ENCODE assay signal across 1 cellular context in genomic region chr11:68751331-68751856, GRCh38.
TF ChIP-seq lines count a peak whose summit lies in the region.

Gene TESMIN (minus strand): TSS chr11:68751520. CDS start chr11:68750660, 860 bp downstream.

TF ChIP-seq in K562, 482 proteins besides CTCF, POLR2A, EP300 and RAD21 (continued from another document and continues in another):
- TF ChIP-seq LEF1 (IDR thresholded peaks at IDR 0.05): peak; percentile 53; the same call in 1 of the 2 replicates
- TF ChIP-seq POLR3G (IDR thresholded peaks at IDR 0.05; ENCODE audit: extremely low read depth, insufficient read length, insufficient replicate concordance): no peak
- no peak for TF ChIP-seq IRF1 (CRISPR knock-in tag; IDR thresholded peaks at IDR 0.05; ENCODE audit: borderline replicate concordance)
- TF ChIP-seq BHLHE40 (IDR thresholded peaks at IDR 0.05; ENCODE audit: low read length): peak; percentile 31; the same call in 1 of the 2 replicates
- no peak for TF ChIP-seq TSHZ1 (CRISPR knock-in tag; IDR thresholded peaks at IDR 0.05)
- TF ChIP-seq TCF3 (CRISPR knock-in tag; IDR thresholded peaks at IDR 0.05): 0 out of 2 replicates have a peak, but pooled peaks have one; percentile 16
- peak; percentile 24; the same call in 1 of the 2 replicates for TF ChIP-seq NCOR1 (IDR thresholded peaks at IDR 0.05)
- TF ChIP-seq JUNB (CRISPR knock-in tag; conservative IDR thresholded peaks at IDR 0.05): no peak
- TF ChIP-seq ZMIZ1 (IDR thresholded peaks at IDR 0.05; ENCODE audit: low read depth in 2 of 2, low read length in 2 of 2): peak in 1 of 2 experiments; percentile 62; a peak in 2 of 4 replicates
- TF ChIP-seq ZNF124 (CRISPR knock-in tag; IDR thresholded peaks at IDR 0.05): no peak
- no peak for TF ChIP-seq ZNF79 (CRISPR knock-in tag; IDR thresholded peaks at IDR 0.05; ENCODE audit: low read depth)
- TF ChIP-seq SIN3A (IDR thresholded peaks at IDR 0.05; ENCODE audit: borderline replicate concordance in 2 of 2, control insufficient read depth in 1 of 2, low read depth in 2 of 2, low read length in 2 of 2): peak in 1 of 2 experiments; percentile 47; a peak in 2 of 4 replicates
- TF ChIP-seq RREB1 (CRISPR knock-in tag; IDR thresholded peaks at IDR 0.05): 0 out of 2 replicates have a peak, but pooled peaks have one; percentile 30
- TF ChIP-seq ZNF444 (CRISPR knock-in tag; IDR thresholded peaks at IDR 0.05): no peak
- TF ChIP-seq JUND (IDR thresholded peaks at IDR 0.05; ENCODE audit: borderline replicate concordance, low read depth, low read length): no peak
- no peak; the same call in 2 of the 3 replicates for TF ChIP-seq JUND (tag; IDR thresholded peaks at IDR 0.05; ENCODE audit: borderline replicate concordance, low read depth, low read length)
- no peak for TF ChIP-seq LCOR (CRISPR knock-in tag; IDR thresholded peaks at IDR 0.05)
- TF ChIP-seq MAZ (CRISPR knock-in tag; conservative IDR thresholded peaks at IDR 0.05 in 1 of 2, IDR thresholded peaks at IDR 0.05 in 1 of 2): peak; percentile 64 to 84
- TF ChIP-seq PREB (CRISPR knock-in tag; IDR thresholded peaks at IDR 0.05): no peak
- TF ChIP-seq RBM22 (IDR thresholded peaks at IDR 0.05; ENCODE audit: low read depth, low read length, poor library complexity, severe bottlenecking): no peak
- no peak for TF ChIP-seq HMG20B (CRISPR knock-in tag; IDR thresholded peaks at IDR 0.05)
- TF ChIP-seq KDM4B (IDR thresholded peaks at IDR 0.05; ENCODE audit: borderline replicate concordance in 2 of 2, low read depth in 1 of 2): peak in 1 of 2 experiments; percentile 75; a peak in 1 of 4 replicates
- TF ChIP-seq ZFPM2 (CRISPR knock-in tag; IDR thresholded peaks at IDR 0.05): no peak
- TF ChIP-seq POLR2G (IDR thresholded peaks at IDR 0.05; ENCODE audit: low read depth, low read length): peak; percentile 89
- TF ChIP-seq POU5F1 (IDR thresholded peaks at IDR 0.05; ENCODE audit: borderline replicate concordance, low read depth, low read length, partially characterized antibody): no peak
- TF ChIP-seq ZNF766 (CRISPR knock-in tag; conservative IDR thresholded peaks at IDR 0.05): no peak
- TF ChIP-seq CHCHD3 (CRISPR knock-in tag; IDR thresholded peaks at IDR 0.05): no peak
- TF ChIP-seq CGGBP1 (CRISPR knock-in tag; IDR thresholded peaks at IDR 0.05): 0 out of 2 replicates have a peak, but pooled peaks have one; percentile 38
- peak; percentile 61; the same call in 1 of the 2 replicates for TF ChIP-seq RB1 (IDR thresholded peaks at IDR 0.05; ENCODE audit: low read depth)
- TF ChIP-seq ZNF778 (CRISPR knock-in tag; IDR thresholded peaks at IDR 0.05): no peak
- TF ChIP-seq HNRNPL (IDR thresholded peaks at IDR 0.05; ENCODE audit: low read depth, low read length): no peak
- TF ChIP-seq HDGF (IDR thresholded peaks at IDR 0.05): no peak
- TF ChIP-seq ZBTB34 (CRISPR knock-in tag; IDR thresholded peaks at IDR 0.05): no peak
- no peak for TF ChIP-seq NR2C1 (IDR thresholded peaks at IDR 0.05)
- no peak for TF ChIP-seq NR2C1 (tag; IDR thresholded peaks at IDR 0.05)
